ENCODE assay signal across 2 cellular contexts in genomic region chr4:53346920-53347852, GRCh38.
TF ChIP-seq lines count a peak whose summit lies in the region.

No MANE protein-coding gene starts in this region.

TF ChIP-seq in IMR-90, 13 proteins besides CTCF, POLR2A, EP300 and RAD21:
- TF ChIP-seq RCOR1 (IDR thresholded peaks at IDR 0.05; ENCODE audit: insufficient replicate concordance, low read length) (no peak), MAZ (IDR thresholded peaks at IDR 0.05; ENCODE audit: borderline replicate concordance, low read depth, low read length) (no peak), SMC3 (IDR thresholded peaks at IDR 0.05; ENCODE audit: low read depth, low read length) (no peak), BHLHE40 (IDR thresholded peaks at IDR 0.05; ENCODE audit: low read depth, low read length) (no peak), ELK1 (IDR thresholded peaks at IDR 0.05; ENCODE audit: borderline replicate concordance, low read depth, low read length) (no peak), NFE2L2 (IDR thresholded peaks at IDR 0.05; ENCODE audit: low read depth, low read length) (no peak), FOS (IDR thresholded peaks at IDR 0.05; ENCODE audit: low read depth, low read length) (no peak), USF2 (IDR thresholded peaks at IDR 0.05; ENCODE audit: low read depth, low read length) (no peak), MAFK (IDR thresholded peaks at IDR 0.05; ENCODE audit: low read depth, low read length) (no peak), RFX5 (IDR thresholded peaks at IDR 0.05; ENCODE audit: low read depth, low read length) (no peak), MXI1 (IDR thresholded peaks at IDR 0.05; ENCODE audit: borderline replicate concordance, low read depth, low read length) (no peak), CHD1 (IDR thresholded peaks at IDR 0.05; ENCODE audit: low read depth, low read length) (no peak), CEBPB (IDR thresholded peaks at IDR 0.05; ENCODE audit: low read depth, low read length) (no peak)

TF ChIP-seq in WTC11, 78 proteins besides CTCF, POLR2A, EP300 and RAD21:
- TF ChIP-seq ELF4 (CRISPR knock-in tag; IDR thresholded peaks at IDR 0.05; ENCODE audit: low read depth) (no peak), ZBTB21 (CRISPR knock-in tag; IDR thresholded peaks at IDR 0.05; ENCODE audit: borderline replicate concordance) (no peak), FOXJ3 (CRISPR knock-in tag; IDR thresholded peaks at IDR 0.05; ENCODE audit: borderline replicate concordance) (no peak), ATF3 (CRISPR knock-in tag; conservative IDR thresholded peaks at IDR 0.05) (no peak), RELA (CRISPR knock-in tag; IDR thresholded peaks at IDR 0.05; ENCODE audit: borderline replicate concordance) (no peak), TEAD1 (CRISPR knock-in tag; IDR thresholded peaks at IDR 0.05) (no peak), PRDM15 (CRISPR knock-in tag; IDR thresholded peaks at IDR 0.05) (no peak), SMAD3 (CRISPR knock-in tag; IDR thresholded peaks at IDR 0.05; ENCODE audit: borderline replicate concordance) (no peak), ZNF317 (CRISPR knock-in tag; IDR thresholded peaks at IDR 0.05; ENCODE audit: borderline replicate concordance, low read depth) (no peak), E2F1 (CRISPR knock-in tag; IDR thresholded peaks at IDR 0.05) (no peak), NFATC4 (CRISPR knock-in tag; IDR thresholded peaks at IDR 0.05) (no peak), CREB1 (CRISPR knock-in tag; IDR thresholded peaks at IDR 0.05) (no peak), ZNF671 (CRISPR knock-in tag; IDR thresholded peaks at IDR 0.05) (no peak), SOX15 (CRISPR knock-in tag; IDR thresholded peaks at IDR 0.05) (no peak), JAZF1 (CRISPR knock-in tag; IDR thresholded peaks at IDR 0.05) (no peak), ARID4B (CRISPR knock-in tag; IDR thresholded peaks at IDR 0.05; ENCODE audit: borderline replicate concordance) (no peak), USF1 (CRISPR knock-in tag; IDR thresholded peaks at IDR 0.05) (no peak)
